ENCODE assay signal across 2 cellular contexts in the genomic region with DNA sequence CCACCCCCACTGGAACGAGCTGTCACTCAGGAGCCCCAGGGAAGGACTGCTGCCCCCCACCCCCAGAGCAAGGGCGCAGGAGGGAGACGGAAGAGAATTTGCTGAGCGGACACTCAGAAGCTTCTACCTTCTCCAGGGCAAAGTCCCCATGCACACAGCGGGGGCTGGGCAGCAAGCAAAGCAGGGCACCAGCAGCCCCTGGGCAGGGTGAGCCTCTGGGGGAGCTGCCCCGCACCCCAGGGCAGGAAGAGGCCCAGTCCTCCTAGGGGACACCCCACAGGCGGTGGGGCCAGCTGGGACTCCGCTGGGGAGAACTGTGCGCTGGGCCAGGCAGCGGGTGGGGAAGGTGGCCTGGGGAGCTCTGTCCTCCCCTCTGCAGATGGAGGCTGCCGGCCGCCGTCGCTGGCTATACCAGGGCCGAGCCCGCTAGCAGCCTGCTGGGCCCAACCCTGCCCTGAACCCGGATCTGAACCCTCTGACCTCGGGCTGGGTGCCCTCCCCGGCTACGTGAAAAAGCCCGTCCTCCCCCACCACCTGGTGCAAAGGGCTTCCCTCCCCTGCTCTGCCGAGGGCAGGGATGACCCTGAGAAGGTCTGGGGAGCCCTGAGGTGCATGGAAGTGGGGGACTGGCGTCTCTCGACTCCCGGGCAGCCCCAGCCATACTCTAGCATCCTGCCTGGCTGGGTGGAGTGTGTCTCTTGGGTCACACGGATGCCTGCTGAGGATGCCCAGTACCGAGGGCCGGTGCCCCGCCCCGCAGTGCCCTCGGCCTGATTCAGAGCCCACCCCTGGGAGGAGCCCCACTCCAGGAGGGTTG.
TF ChIP-seq lines count a peak whose summit lies in the region.

No MANE protein-coding gene starts in this region.

TF ChIP-seq in HEK293, 187 proteins besides CTCF, POLR2A, EP300 and RAD21:
- TF ChIP-seq ZNF670 (tag by site-specific recombination; IDR thresholded peaks at IDR 0.05; ENCODE audit: low read depth) (no peak), OSR2 (tag by site-specific recombination; IDR thresholded peaks at IDR 0.05) (no peak), ZBTB8A (tag by site-specific recombination; IDR thresholded peaks at IDR 0.05) (0 out of 2 replicates have a peak, but pooled peaks have one; percentile 29), OVOL3 (tag by site-specific recombination; IDR thresholded peaks at IDR 0.05) (no peak), GLIS2 (tag by site-specific recombination; IDR thresholded peaks at IDR 0.05) (peak; percentile 49), KLF1 (tag by site-specific recombination; IDR thresholded peaks at IDR 0.05) (peak; percentile 44), ZNF544 (tag by site-specific recombination; IDR thresholded peaks at IDR 0.05) (no peak), GLIS1 (tag by site-specific recombination; IDR thresholded peaks at IDR 0.05) (peak; percentile 67), ZIC2 (tag by site-specific recombination; IDR thresholded peaks at IDR 0.05) (peak; percentile 86), ZNF600 (tag by site-specific recombination; IDR thresholded peaks at IDR 0.05) (peak; percentile 80), ZSCAN30 (tag by site-specific recombination; IDR thresholded peaks at IDR 0.05) (no peak)
- TF ChIP-seq, protein P1, sequence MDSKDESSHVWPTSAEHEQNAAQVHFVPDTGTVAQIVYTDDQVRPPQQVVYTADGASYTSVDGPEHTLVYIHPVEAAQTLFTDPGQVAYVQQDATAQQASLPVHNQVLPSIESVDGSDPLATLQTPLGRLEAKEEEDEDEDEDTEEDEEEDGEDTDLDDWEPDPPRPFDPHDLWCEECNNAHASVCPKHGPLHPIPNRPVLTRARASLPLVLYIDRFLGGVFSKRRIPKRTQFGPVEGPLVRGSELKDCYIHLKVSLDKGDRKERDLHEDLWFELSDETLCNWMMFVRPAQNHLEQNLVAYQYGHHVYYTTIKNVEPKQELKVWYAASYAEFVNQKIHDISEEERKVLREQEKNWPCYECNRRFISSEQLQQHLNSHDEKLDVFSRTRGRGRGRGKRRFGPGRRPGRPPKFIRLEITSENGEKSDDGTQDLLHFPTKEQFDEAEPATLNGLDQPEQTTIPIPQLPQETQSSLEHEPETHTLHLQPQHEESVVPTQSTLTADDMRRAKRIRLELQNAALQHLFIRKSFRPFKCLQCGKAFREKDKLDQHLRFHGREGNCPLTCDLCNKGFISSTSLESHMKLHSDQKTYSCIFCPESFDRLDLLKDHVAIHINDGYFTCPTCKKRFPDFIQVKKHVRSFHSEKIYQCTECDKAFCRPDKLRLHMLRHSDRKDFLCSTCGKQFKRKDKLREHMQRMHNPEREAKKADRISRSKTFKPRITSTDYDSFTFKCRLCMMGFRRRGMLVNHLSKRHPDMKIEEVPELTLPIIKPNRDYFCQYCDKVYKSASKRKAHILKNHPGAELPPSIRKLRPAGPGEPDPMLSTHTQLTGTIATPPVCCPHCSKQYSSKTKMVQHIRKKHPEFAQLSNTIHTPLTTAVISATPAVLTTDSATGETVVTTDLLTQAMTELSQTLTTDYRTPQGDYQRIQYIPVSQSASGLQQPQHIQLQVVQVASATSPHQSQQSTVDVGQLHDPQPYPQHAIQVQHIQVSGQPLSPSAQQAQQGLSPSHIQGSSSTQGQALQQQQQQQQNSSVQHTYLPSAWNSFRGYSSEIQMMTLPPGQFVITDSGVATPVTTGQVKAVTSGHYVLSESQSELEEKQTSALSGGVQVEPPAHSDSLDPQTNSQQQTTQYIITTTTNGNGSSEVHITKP (tag by site-specific recombination; IDR thresholded peaks at IDR 0.05), result peak; percentile 59
- TF ChIP-seq, protein P2, sequence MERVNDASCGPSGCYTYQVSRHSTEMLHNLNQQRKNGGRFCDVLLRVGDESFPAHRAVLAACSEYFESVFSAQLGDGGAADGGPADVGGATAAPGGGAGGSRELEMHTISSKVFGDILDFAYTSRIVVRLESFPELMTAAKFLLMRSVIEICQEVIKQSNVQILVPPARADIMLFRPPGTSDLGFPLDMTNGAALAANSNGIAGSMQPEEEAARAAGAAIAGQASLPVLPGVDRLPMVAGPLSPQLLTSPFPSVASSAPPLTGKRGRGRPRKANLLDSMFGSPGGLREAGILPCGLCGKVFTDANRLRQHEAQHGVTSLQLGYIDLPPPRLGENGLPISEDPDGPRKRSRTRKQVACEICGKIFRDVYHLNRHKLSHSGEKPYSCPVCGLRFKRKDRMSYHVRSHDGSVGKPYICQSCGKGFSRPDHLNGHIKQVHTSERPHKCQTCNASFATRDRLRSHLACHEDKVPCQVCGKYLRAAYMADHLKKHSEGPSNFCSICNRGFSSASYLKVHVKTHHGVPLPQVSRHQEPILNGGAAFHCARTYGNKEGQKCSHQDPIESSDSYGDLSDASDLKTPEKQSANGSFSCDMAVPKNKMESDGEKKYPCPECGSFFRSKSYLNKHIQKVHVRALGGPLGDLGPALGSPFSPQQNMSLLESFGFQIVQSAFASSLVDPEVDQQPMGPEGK (tag by site-specific recombination; IDR thresholded peaks at IDR 0.05), result peak; percentile 19; the same call in 1 of the 2 replicates

TF ChIP-seq in K562, 482 proteins besides CTCF, POLR2A, EP300 and RAD21:
- TF ChIP-seq, protein P3, sequence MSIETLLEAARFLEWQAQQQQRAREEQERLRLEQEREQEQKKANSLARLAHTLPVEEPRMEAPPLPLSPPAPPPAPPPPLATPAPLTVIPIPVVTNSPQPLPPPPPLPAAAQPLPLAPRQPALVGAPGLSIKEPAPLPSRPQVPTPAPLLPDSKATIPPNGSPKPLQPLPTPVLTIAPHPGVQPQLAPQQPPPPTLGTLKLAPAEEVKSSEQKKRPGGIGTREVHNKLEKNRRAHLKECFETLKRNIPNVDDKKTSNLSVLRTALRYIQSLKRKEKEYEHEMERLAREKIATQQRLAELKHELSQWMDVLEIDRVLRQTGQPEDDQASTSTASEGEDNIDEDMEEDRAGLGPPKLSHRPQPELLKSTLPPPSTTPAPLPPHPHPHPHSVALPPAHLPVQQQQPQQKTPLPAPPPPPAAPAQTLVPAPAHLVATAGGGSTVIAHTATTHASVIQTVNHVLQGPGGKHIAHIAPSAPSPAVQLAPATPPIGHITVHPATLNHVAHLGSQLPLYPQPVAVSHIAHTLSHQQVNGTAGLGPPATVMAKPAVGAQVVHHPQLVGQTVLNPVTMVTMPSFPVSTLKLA (conservative IDR thresholded peaks at IDR 0.05), result no peak
- TF ChIP-seq MYC (IDR thresholded peaks at IDR 0.05; ENCODE audit: low read depth, low read length), result no peak
- TF ChIP-seq MYC (CRISPR knock-in tag; IDR thresholded peaks at IDR 0.05; ENCODE audit: borderline replicate concordance, low read depth), result no peak
- TF ChIP-seq, protein P4, sequence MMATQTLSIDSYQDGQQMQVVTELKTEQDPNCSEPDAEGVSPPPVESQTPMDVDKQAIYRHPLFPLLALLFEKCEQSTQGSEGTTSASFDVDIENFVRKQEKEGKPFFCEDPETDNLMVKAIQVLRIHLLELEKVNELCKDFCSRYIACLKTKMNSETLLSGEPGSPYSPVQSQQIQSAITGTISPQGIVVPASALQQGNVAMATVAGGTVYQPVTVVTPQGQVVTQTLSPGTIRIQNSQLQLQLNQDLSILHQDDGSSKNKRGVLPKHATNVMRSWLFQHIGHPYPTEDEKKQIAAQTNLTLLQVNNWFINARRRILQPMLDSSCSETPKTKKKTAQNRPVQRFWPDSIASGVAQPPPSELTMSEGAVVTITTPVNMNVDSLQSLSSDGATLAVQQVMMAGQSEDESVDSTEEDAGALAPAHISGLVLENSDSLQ (IDR thresholded peaks at IDR 0.05), result peak; percentile 10; the same call in 1 of the 2 replicates
- TF ChIP-seq, protein P5, sequence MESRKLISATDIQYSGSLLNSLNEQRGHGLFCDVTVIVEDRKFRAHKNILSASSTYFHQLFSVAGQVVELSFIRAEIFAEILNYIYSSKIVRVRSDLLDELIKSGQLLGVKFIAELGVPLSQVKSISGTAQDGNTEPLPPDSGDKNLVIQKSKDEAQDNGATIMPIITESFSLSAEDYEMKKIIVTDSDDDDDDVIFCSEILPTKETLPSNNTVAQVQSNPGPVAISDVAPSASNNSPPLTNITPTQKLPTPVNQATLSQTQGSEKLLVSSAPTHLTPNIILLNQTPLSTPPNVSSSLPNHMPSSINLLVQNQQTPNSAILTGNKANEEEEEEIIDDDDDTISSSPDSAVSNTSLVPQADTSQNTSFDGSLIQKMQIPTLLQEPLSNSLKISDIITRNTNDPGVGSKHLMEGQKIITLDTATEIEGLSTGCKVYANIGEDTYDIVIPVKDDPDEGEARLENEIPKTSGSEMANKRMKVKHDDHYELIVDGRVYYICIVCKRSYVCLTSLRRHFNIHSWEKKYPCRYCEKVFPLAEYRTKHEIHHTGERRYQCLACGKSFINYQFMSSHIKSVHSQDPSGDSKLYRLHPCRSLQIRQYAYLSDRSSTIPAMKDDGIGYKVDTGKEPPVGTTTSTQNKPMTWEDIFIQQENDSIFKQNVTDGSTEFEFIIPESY (CRISPR knock-in tag; IDR thresholded peaks at IDR 0.05), result peak; percentile 89
- TF ChIP-seq ESRRB (CRISPR knock-in tag; IDR thresholded peaks at IDR 0.05; ENCODE audit: borderline replicate concordance), result no peak
- TF ChIP-seq RFX5 (IDR thresholded peaks at IDR 0.05; ENCODE audit: low read depth, low read length), result no peak
- peak; percentile 47; the same call in 1 of the 2 replicates for TF ChIP-seq POLR2G (IDR thresholded peaks at IDR 0.05; ENCODE audit: low read depth, low read length)
- TF ChIP-seq, protein P6, sequence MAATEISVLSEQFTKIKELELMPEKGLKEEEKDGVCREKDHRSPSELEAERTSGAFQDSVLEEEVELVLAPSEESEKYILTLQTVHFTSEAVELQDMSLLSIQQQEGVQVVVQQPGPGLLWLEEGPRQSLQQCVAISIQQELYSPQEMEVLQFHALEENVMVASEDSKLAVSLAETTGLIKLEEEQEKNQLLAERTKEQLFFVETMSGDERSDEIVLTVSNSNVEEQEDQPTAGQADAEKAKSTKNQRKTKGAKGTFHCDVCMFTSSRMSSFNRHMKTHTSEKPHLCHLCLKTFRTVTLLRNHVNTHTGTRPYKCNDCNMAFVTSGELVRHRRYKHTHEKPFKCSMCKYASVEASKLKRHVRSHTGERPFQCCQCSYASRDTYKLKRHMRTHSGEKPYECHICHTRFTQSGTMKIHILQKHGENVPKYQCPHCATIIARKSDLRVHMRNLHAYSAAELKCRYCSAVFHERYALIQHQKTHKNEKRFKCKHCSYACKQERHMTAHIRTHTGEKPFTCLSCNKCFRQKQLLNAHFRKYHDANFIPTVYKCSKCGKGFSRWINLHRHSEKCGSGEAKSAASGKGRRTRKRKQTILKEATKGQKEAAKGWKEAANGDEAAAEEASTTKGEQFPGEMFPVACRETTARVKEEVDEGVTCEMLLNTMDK (IDR thresholded peaks at IDR 0.05; ENCODE audit: borderline replicate concordance, insufficient read depth, low read depth, low read length, poor library complexity, severe bottlenecking), result no peak
- peak; percentile 53 for TF ChIP-seq C11orf30 (IDR thresholded peaks at IDR 0.05; ENCODE audit: low read depth)
- TF ChIP-seq, protein P7, sequence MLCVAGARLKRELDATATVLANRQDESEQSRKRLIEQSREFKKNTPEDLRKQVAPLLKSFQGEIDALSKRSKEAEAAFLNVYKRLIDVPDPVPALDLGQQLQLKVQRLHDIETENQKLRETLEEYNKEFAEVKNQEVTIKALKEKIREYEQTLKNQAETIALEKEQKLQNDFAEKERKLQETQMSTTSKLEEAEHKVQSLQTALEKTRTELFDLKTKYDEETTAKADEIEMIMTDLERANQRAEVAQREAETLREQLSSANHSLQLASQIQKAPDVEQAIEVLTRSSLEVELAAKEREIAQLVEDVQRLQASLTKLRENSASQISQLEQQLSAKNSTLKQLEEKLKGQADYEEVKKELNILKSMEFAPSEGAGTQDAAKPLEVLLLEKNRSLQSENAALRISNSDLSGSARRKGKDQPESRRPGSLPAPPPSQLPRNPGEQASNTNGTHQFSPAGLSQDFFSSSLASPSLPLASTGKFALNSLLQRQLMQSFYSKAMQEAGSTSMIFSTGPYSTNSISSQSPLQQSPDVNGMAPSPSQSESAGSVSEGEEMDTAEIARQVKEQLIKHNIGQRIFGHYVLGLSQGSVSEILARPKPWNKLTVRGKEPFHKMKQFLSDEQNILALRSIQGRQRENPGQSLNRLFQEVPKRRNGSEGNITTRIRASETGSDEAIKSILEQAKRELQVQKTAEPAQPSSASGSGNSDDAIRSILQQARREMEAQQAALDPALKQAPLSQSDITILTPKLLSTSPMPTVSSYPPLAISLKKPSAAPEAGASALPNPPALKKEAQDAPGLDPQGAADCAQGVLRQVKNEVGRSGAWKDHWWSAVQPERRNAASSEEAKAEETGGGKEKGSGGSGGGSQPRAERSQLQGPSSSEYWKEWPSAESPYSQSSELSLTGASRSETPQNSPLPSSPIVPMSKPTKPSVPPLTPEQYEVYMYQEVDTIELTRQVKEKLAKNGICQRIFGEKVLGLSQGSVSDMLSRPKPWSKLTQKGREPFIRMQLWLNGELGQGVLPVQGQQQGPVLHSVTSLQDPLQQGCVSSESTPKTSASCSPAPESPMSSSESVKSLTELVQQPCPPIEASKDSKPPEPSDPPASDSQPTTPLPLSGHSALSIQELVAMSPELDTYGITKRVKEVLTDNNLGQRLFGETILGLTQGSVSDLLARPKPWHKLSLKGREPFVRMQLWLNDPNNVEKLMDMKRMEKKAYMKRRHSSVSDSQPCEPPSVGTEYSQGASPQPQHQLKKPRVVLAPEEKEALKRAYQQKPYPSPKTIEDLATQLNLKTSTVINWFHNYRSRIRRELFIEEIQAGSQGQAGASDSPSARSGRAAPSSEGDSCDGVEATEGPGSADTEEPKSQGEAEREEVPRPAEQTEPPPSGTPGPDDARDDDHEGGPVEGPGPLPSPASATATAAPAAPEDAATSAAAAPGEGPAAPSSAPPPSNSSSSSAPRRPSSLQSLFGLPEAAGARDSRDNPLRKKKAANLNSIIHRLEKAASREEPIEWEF (CRISPR knock-in tag; IDR thresholded peaks at IDR 0.05), result no peak
- no peak for TF ChIP-seq HNRNPLL (IDR thresholded peaks at IDR 0.05; ENCODE audit: low read depth, low read length, poor library complexity, severe bottlenecking)
- no peak for TF ChIP-seq ZNF3 (CRISPR knock-in tag; IDR thresholded peaks at IDR 0.05)
- TF ChIP-seq CHCHD3 (CRISPR knock-in tag; IDR thresholded peaks at IDR 0.05), result no peak
- peak; percentile 53; the same call in 1 of the 2 replicates for TF ChIP-seq ZNF316 (IDR thresholded peaks at IDR 0.05)
- TF ChIP-seq, protein P8, sequence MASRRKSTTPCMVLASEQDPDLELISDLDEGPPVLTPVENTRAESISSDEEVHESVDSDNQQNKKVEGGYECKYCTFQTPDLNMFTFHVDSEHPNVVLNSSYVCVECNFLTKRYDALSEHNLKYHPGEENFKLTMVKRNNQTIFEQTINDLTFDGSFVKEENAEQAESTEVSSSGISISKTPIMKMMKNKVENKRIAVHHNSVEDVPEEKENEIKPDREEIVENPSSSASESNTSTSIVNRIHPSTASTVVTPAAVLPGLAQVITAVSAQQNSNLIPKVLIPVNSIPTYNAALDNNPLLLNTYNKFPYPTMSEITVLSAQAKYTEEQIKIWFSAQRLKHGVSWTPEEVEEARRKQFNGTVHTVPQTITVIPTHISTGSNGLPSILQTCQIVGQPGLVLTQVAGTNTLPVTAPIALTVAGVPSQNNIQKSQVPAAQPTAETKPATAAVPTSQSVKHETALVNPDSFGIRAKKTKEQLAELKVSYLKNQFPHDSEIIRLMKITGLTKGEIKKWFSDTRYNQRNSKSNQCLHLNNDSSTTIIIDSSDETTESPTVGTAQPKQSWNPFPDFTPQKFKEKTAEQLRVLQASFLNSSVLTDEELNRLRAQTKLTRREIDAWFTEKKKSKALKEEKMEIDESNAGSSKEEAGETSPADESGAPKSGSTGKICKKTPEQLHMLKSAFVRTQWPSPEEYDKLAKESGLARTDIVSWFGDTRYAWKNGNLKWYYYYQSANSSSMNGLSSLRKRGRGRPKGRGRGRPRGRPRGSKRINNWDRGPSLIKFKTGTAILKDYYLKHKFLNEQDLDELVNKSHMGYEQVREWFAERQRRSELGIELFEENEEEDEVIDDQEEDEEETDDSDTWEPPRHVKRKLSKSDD (conservative IDR thresholded peaks at IDR 0.05; ENCODE audit: low read length), result no peak
- no peak for TF ChIP-seq CBX1 (IDR thresholded peaks at IDR 0.05; ENCODE audit: low read depth)
